ENCODE assay signal across 8 cellular contexts in genomic region chr14:23351681-23352505, GRCh38. TPM values are rescaled to one million over a fixed set of nuclear protein-coding genes. Genes with fewer than 3 reads are reported as not detected.
DNase-seq lines count a peak whose midpoint lies in the region; ATAC-seq and TF ChIP-seq lines count a peak whose summit lies in the region.

No MANE protein-coding gene starts in this region.

- DNase-seq in NCI-H82 (lab: John Stamatoyannopoulos, UW) (peak; percentile 92), NCI-H82 treated with DMSO at 0.1 percent for 48 hours (lab: John Stamatoyannopoulos, UW; ENCODE audit: unreplicated experiment) (no peak), ascending aorta (ENCODE audit: low spot score in 2 of 2) (peak in 1 of 2 donors; percentile 65), superior temporal gyrus (ENCODE audit: extremely low spot score) (no peak)

- H3K9me3 ChIP-seq in ascending aorta (no peaks in the 10 kb centered on the region), iPS-15b (ENCODE audit: control insufficient read depth, insufficient read depth, low read length) (no peaks in the 10 kb centered on the region)

- peak in 1 of 3 experiments; percentile 4 for TF ChIP-seq CTCF in ascending aorta (IDR thresholded peaks at IDR 0.05)

- ATAC-seq in HG02610 (IDR thresholded peaks at IDR 0.05; ENCODE audit: unreplicated experiment), result no peak
- no peak for ATAC-seq in HG03097 (IDR thresholded peaks at IDR 0.05; ENCODE audit: low FRiP score, unreplicated experiment)

- H3K27me3 ChIP-seq in ascending aorta, result no peaks in the 10 kb centered on the region
- peaks cover 41% of the 10 kb centered on the region for H3K27me3 ChIP-seq in iPS-15b (ENCODE audit: control insufficient read depth, insufficient read depth, low read length)

- H3K9ac ChIP-seq in iPS-15b (ENCODE audit: low read depth, low read length), result no peak overlapping the region

- peak overlapping the region in 1 of 2 donors; percentile 24 for H3K27ac ChIP-seq in ascending aorta
- peak overlapping the region in 5 of 21 experiments; percentile 17 to 46 (median 30) for H3K27ac ChIP-seq in skin epidermis

- peaks cover 4 to 9% of the 10 kb centered on the region in 2 donors for H3K4me1 ChIP-seq in ascending aorta
- no peaks in the 10 kb centered on the region for H3K4me1 ChIP-seq in iPS-15b (ENCODE audit: control insufficient read depth, insufficient read depth, low read length)

- H3K36me3 ChIP-seq in ascending aorta (peaks cover 4 to 5% of the 10 kb centered on the region in 2 donors), iPS-15b (ENCODE audit: control insufficient read depth, insufficient read depth, low read length) (no peaks in the 10 kb centered on the region)

- intact Hi-C loops in ascending aorta (cut with DNase I), result loop anchor here (1.0 to 2.0 kb wide), 2 partner anchors 13 to 31 kb away; partner anchors contain the start of genes EFS and PABPN1

- H3K4me3 ChIP-seq in ascending aorta, result peak overlapping the region; percentile 69 to 81
- peak overlapping the region; percentile 72 for H3K4me3 ChIP-seq in iPS-15b (ENCODE audit: low read depth, low read length)
- peak overlapping the region; percentile 21 to 54 (median 45) for H3K4me3 ChIP-seq in skin epidermis

RNA-seq across cellular contexts. Expression of gene SLC22A17, which starts 0.8 kb away (rescaled TPM):
- 89.7 TPM for total RNA-seq in ascending aorta

RNA-seq across cellular contexts. Expression of gene EFS, which starts 13.1 kb away (rescaled TPM):
- total RNA-seq in ascending aorta, result 38.1 TPM

RNA-seq across cellular contexts. Expression of gene IL25, which starts 20.7 kb away (rescaled TPM):
- not detected for total RNA-seq in ascending aorta

RNA-seq across cellular contexts. Expression of gene CMTM5, which starts 25.0 kb away (rescaled TPM):
- total RNA-seq in ascending aorta, result 2.9 TPM

RNA-seq across cellular contexts. Expression of gene PABPN1, which starts 30.6 kb away (rescaled TPM):
- total RNA-seq in ascending aorta, result 90.6 TPM
